10 cellular contexts compared by ENCODE assay signal in genomic region chr5:77437194-77437593, GRCh38. TPM values are rescaled to one million over a fixed set of nuclear protein-coding genes. Genes with fewer than 3 reads are reported as not detected.
A peak's percentile ranks its signal among the peaks of the same experiment; 100 is the strongest.
DNase-seq lines count a peak whose midpoint lies in the region; ATAC-seq lines count a peak whose summit lies in the region.
"Had no signal": no experiment of that assay in that cellular context is flagged by ENCODE, and none has a peak within 500 bp of the region (broad histone marks: within the 10 kb centered on the region; RNA-seq: fewer than 3 reads in every experiment).

No MANE protein-coding gene starts in this region.

- DNase-seq in COR-L47 (lab: John Stamatoyannopoulos, UW) (peak; percentile 48), HT-29 (ENCODE audit: low spot score) (peak; percentile 7), RPMI8226 (peak; percentile 15), left kidney (ENCODE audit: low read depth, low spot score) (peak; percentile 54), T-helper 9 cell (no peak), islet precursor cell (no peak), cerebellum (ENCODE audit: low spot score) (no peak)
- no peak for DNase-seq in activated CD8-positive, alpha-beta memory T cell treated with anti-CD3 and anti-CD28 coated beads, Interleukin-2, amount 10 ng/mL, durations not matched to agents 7 days and 5 days
- DNase-seq: activated gamma-delta T cell treated with Interleukin-2 at 50 U/mL for 16 hours; effector memory CD8-positive, alpha-beta T cell had no signal

- H3K27me3 Mint-ChIP-seq in activated CD8-positive, alpha-beta memory T cell treated with anti-CD3 and anti-CD28 coated beads, Interleukin-2, amount 10 ng/mL, durations not matched to agents 7 days and 5 days = no peaks in the 10 kb centered on the region
- H3K27me3 Mint-ChIP-seq: effector memory CD8-positive, alpha-beta T cell had no signal

- ATAC-seq in activated CD8-positive, alpha-beta memory T cell treated with anti-CD3 and anti-CD28 coated beads, Interleukin-2, amount 10 ng/mL, durations not matched to agents 7 days and 5 days = no peak
- ATAC-seq: effector memory CD8-positive, alpha-beta T cell had no signal

- H3K9me3 Mint-ChIP-seq in activated CD8-positive, alpha-beta memory T cell treated with anti-CD3 and anti-CD28 coated beads, Interleukin-2, amount 10 ng/mL, durations not matched to agents 7 days and 5 days (ENCODE audit: low read depth) = no peaks in the 10 kb centered on the region
- H3K9me3 Mint-ChIP-seq: effector memory CD8-positive, alpha-beta T cell had no signal

- H3K36me3 Mint-ChIP-seq in activated CD8-positive, alpha-beta memory T cell treated with anti-CD3 and anti-CD28 coated beads, Interleukin-2, amount 10 ng/mL, durations not matched to agents 7 days and 5 days = peaks cover 22% of the 10 kb centered on the region

- H3K4me1 Mint-ChIP-seq in activated CD8-positive, alpha-beta memory T cell treated with anti-CD3 and anti-CD28 coated beads, Interleukin-2, amount 10 ng/mL, durations not matched to agents 7 days and 5 days = no peaks in the 10 kb centered on the region

- no peak overlapping the region for H3K27ac Mint-ChIP-seq in activated CD8-positive, alpha-beta memory T cell treated with anti-CD3 and anti-CD28 coated beads, Interleukin-2, amount 10 ng/mL, durations not matched to agents 7 days and 5 days
- H3K27ac Mint-ChIP-seq: effector memory CD8-positive, alpha-beta T cell had no signal

- H3K4me3 Mint-ChIP-seq in activated CD8-positive, alpha-beta memory T cell treated with anti-CD3 and anti-CD28 coated beads, Interleukin-2, amount 10 ng/mL, durations not matched to agents 7 days and 5 days = no peak overlapping the region
- H3K4me3 Mint-ChIP-seq: effector memory CD8-positive, alpha-beta T cell had no signal

- CTCF ChIA-PET in activated CD8-positive, alpha-beta memory T cell treated with anti-CD3 and anti-CD28 coated beads, Interleukin-2, amount 10 ng/mL, durations not matched to agents 7 days and 5 days (lab: Charles Lee) = interaction anchor here (1.0 to 2.2 kb wide), 3 partner anchors 12 to 293 kb away, joined by 3 to 6 read pairs (median 6); no protein-coding TSS in a partner anchor

RNA-seq across cellular contexts. Expression of gene WDR41, which starts 54.9 kb away (rescaled TPM):
- total RNA-seq in HT-29 (2014; rRNA removed; shearing (Covaris generic)) = 18.3 and 23.3 TPM in 2 replicates
- 10 to 100 TPM; 33.2 to 35.7 TPM for total RNA-seq in activated CD8-positive, alpha-beta memory T cell treated with anti-CD3 and anti-CD28 coated beads, Interleukin-2, amount 10 ng/mL, durations not matched to agents 7 days and 5 days
- 98.8 TPM for total RNA-seq in cerebellum

Comparison
In these comparisons a context has a peak if more than half of its experiments do, and no peak if none do; other contexts are left out.
1. DNase-seq: peak in COR-L47 (single experiment), HT-29 (single experiment), RPMI8226 (single experiment) and left kidney (single experiment); none in T-helper 9 cell (single experiment), islet precursor cell (single experiment), activated CD8-positive, alpha-beta memory T cell treated with anti-CD3 and anti-CD28 coated beads, Interleukin-2, amount 10 ng/mL, durations not matched to agents 7 days and 5 days (single experiment) and cerebellum (single experiment).